In the genomic region with DNA sequence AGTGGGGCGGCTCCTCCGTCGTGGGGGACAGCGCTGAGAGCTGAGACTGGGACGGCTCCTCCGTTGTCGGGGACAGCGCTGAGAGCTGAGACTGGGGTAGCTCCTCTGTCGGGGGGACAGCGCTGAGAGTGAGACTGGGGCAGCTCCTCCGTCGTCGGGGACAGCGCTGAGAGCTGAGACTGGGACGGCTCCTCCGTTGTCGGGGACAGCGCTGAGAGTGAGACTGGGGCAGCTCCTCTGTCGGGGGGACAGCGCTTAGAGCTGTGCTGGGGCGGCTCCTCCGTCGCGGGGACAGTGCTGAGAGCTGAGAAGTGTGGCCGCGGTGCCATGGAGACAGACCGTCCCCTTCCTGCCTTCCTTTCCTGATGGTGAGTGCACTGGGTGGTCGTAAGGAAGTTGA, we compare ENCODE assay signal across 14 cellular contexts.
"Had no signal": no experiment of that assay in that cellular context is flagged by ENCODE, and none has a peak within 500 bp of the region (broad histone marks: within the 10 kb centered on the region; RNA-seq: fewer than 3 reads in every experiment).

No MANE protein-coding gene starts in this region.

- ATAC-seq: activated CD8-positive, alpha-beta memory T cell treated with anti-CD3 and anti-CD28 coated beads, Interleukin-2, amount 10 ng/mL, durations not matched to agents 7 days and 5 days; left lobe of liver had no signal

- H3K4me1 Mint-ChIP-seq: activated CD8-positive, alpha-beta memory T cell treated with anti-CD3 and anti-CD28 coated beads, Interleukin-2, amount 10 ng/mL, durations not matched to agents 7 days and 5 days; memory B cell; nephron progenitor cell had no signal

- H3K27ac Mint-ChIP-seq: activated CD8-positive, alpha-beta memory T cell treated with anti-CD3 and anti-CD28 coated beads, Interleukin-2, amount 10 ng/mL, durations not matched to agents 7 days and 5 days; activated T-cell treated with anti-CD3 and anti-CD28 coated beads, Interleukin-2, amount 50 U/mL, for 24 hours; memory B cell; nephron progenitor cell had no signal

- H3K36me3 Mint-ChIP-seq: activated CD8-positive, alpha-beta memory T cell treated with anti-CD3 and anti-CD28 coated beads, Interleukin-2, amount 10 ng/mL, durations not matched to agents 7 days and 5 days; memory B cell had no signal

- H3K4me3 Mint-ChIP-seq: activated CD8-positive, alpha-beta memory T cell treated with anti-CD3 and anti-CD28 coated beads, Interleukin-2, amount 10 ng/mL, durations not matched to agents 7 days and 5 days; activated T-cell treated with anti-CD3 and anti-CD28 coated beads, Interleukin-2, amount 50 U/mL, for 24 hours; memory B cell; nephron progenitor cell had no signal

- DNase-seq: activated CD4-positive, alpha-beta T cell treated with anti-CD3 and anti-CD28 coated beads, Interleukin-2, amount 50 U/mL, for 48 hours; activated CD4-positive, CD25-positive, alpha-beta regulatory T cell treated with anti-CD3 and anti-CD28 coated beads, Interleukin-2, amount 50 U/mL, for 72 hours; activated CD8-positive, alpha-beta memory T cell treated with anti-CD3 and anti-CD28 coated beads, Interleukin-2, amount 10 ng/mL, durations not matched to agents 7 days and 5 days; activated effector memory CD4-positive, alpha-beta T cell treated with anti-CD3 and anti-CD28 coated beads, Interleukin-2, amount 50 U/mL, for 16 hours; activated T-cell treated with anti-CD3 and anti-CD28 coated beads, Interleukin-2, amount 50 U/mL, for 24 hours; aorta; hypothalamus; nephron progenitor cell; stimulated activated CD4-positive, alpha-beta T cell treated with anti-CD3 and anti-CD28 coated beads, Interleukin-2, amount 100 ng/mL, for 48 hours; stimulated activated naive CD4-positive, alpha-beta T cell treated with Interleukin-2 at 50 U/mL for 16 hours; T-helper 2 cell had no signal

- H3K4me1 ChIP-seq: breast epithelium had no signal

- H3K36me3 ChIP-seq: breast epithelium had no signal

- H3K27ac ChIP-seq: breast epithelium had no signal

- H3K4me3 ChIP-seq: breast epithelium had no signal
